Comparison of ENCODE assay signal across 8 cellular contexts in genomic region chr7:74290590-74290950, GRCh38.
DNase-seq lines count a peak whose midpoint lies in the region; TF ChIP-seq lines count a peak whose summit lies in the region.

No MANE protein-coding gene starts in this region.

- peaks cover 54 to 62% (median 58%) of the 10 kb centered on the region in 11 experiments for H4K20me1 ChIP-seq in BLaER1 treated with 17β-estradiol and CSF1 and Interleukin-3, amounts not matched to agents 10 nM and 100 nM
- no peaks in the 10 kb centered on the region for H4K20me1 ChIP-seq in MM.1S (ENCODE audit: insufficient read depth, low read length)

- no peak overlapping the region for H3K27ac Mint-ChIP-seq in nephron progenitor cell

- H3K4me3 ChIP-seq in BLaER1 treated with 17β-estradiol and CSF1 and Interleukin-3, amounts not matched to agents 10 nM and 100 nM: peak overlapping the region; percentile 86 to 100 (median 97)
- H3K4me3 ChIP-seq in MM.1S (ENCODE audit: low read length) (no peak overlapping the region), duodenal mucosa (ENCODE audit: low read depth in 1 of 2, low read length in 2 of 2) (peak overlapping the region; percentile 83)

- H3K9me2 ChIP-seq in MM.1S (replicated peaks; ENCODE audit: insufficient read depth, low read length): no peaks in the 10 kb centered on the region

- peaks cover 65 to 75% (median 72%) of the 10 kb centered on the region in 10 experiments for H3K4me1 ChIP-seq in BLaER1 treated with 17β-estradiol and CSF1 and Interleukin-3, amounts not matched to agents 10 nM and 100 nM
- H3K4me1 ChIP-seq in MM.1S (ENCODE audit: low read length) (peaks cover 5% of the 10 kb centered on the region; the same call in 1 of the 2 replicates), duodenal mucosa (ENCODE audit: control insufficient read depth in 1 of 2, insufficient read depth in 2 of 2, low read length in 2 of 2) (peaks cover 72 to 78% of the 10 kb centered on the region in 2 donors)

- H3K36me3 ChIP-seq in BLaER1 treated with 17β-estradiol and CSF1 and Interleukin-3, amounts not matched to agents 10 nM and 100 nM: peaks cover 0 to 9% (median 1%) of the 10 kb centered on the region in 11 experiments; a peak in 4 of 22 replicates
- H3K36me3 ChIP-seq in MM.1S (replicated peaks; ENCODE audit: insufficient read depth, low read length): no peaks in the 10 kb centered on the region
- H3K36me3 ChIP-seq in duodenal mucosa (ENCODE audit: control insufficient read depth in 1 of 2, insufficient read depth in 2 of 2, low read length in 2 of 2): no peaks in the 10 kb centered on the region

- peaks cover 49% of the 10 kb centered on the region for H3K4me1 Mint-ChIP-seq in nephron progenitor cell

- TF ChIP-seq CTCF in MM.1S (IDR thresholded peaks at IDR 0.05; ENCODE audit: low read length): no peak
- no peak for TF ChIP-seq CTCF in nephron progenitor cell (IDR thresholded peaks at IDR 0.05)

- peak overlapping the region; percentile 82 to 97 (median 93) for H3K9ac ChIP-seq in BLaER1 treated with 17β-estradiol and CSF1 and Interleukin-3, amounts not matched to agents 10 nM and 100 nM
- H3K9ac ChIP-seq in MM.1S (ENCODE audit: low read length) (no peak overlapping the region), duodenal mucosa (ENCODE audit: low read depth in 1 of 2, low read length in 2 of 2) (peak overlapping the region; percentile 68 to 79)

- H3K9me3 ChIP-seq in BLaER1 treated with 17β-estradiol and CSF1 and Interleukin-3, amounts not matched to agents 10 nM and 100 nM (replicated peaks in 1 of 11): no peaks in the 10 kb centered on the region
- H3K9me3 ChIP-seq in MM.1S (replicated peaks; ENCODE audit: insufficient read depth, low read length) (no peaks in the 10 kb centered on the region), duodenal mucosa (ENCODE audit: control insufficient read depth in 1 of 2, low read length in 2 of 2) (no peaks in the 10 kb centered on the region)

- H2AFZ ChIP-seq in MM.1S (ENCODE audit: low read length): no peak overlapping the region

- H3K36me3 Mint-ChIP-seq in nephron progenitor cell (ENCODE audit: low read depth): peaks cover 11% of the 10 kb centered on the region

- no peak for DNase-seq in MM.1S
- DNase-seq in nephron progenitor cell: no peak
- DNase-seq in stimulated activated CD4-positive, alpha-beta T cell treated with anti-CD3 and anti-CD28 coated beads, Interleukin-2, amount 100 ng/mL, for 24 hours: no peak
- DNase-seq in HuH-7.5 (ENCODE audit: low spot score): no peak
- no peak for DNase-seq in SKM-1 (lab: John Stamatoyannopoulos, UW; ENCODE audit: unreplicated experiment)
- DNase-seq in effector CD4-positive, alpha-beta T cell: no peak

- H3K27me3 Mint-ChIP-seq in nephron progenitor cell (ENCODE audit: low read depth, poor library complexity): peaks cover 23% of the 10 kb centered on the region

- peak overlapping the region; percentile 90 to 99 (median 97) for H3K4me2 ChIP-seq in BLaER1 treated with 17β-estradiol and CSF1 and Interleukin-3, amounts not matched to agents 10 nM and 100 nM
- peak overlapping the region; percentile 55; the same call in 1 of the 2 replicates for H3K4me2 ChIP-seq in MM.1S (ENCODE audit: low read depth, low read length)

- peak overlapping the region; percentile 80 for H3K4me3 Mint-ChIP-seq in nephron progenitor cell

- H3K79me2 ChIP-seq in MM.1S (ENCODE audit: low read length): no peaks in the 10 kb centered on the region

- H3K27ac ChIP-seq in BLaER1 treated with 17β-estradiol and CSF1 and Interleukin-3, amounts not matched to agents 10 nM and 100 nM: peak overlapping the region in 10 of 11 experiments; percentile 77 to 94 (median 91); a peak in 18 of 22 replicates
- H3K27ac ChIP-seq in MM.1S (ENCODE audit: low read length) (no peak overlapping the region), duodenal mucosa (ENCODE audit: low read depth, low read length) (no peak overlapping the region)

- peaks cover 2% of the 10 kb centered on the region for H3K9me3 Mint-ChIP-seq in nephron progenitor cell

- H3F3A ChIP-seq in MM.1S (ENCODE audit: insufficient read depth, low read length): no peaks in the 10 kb centered on the region

- no peaks in the 10 kb centered on the region for H3K27me3 ChIP-seq in BLaER1 treated with 17β-estradiol and CSF1 and Interleukin-3, amounts not matched to agents 10 nM and 100 nM
- H3K27me3 ChIP-seq in MM.1S (replicated peaks; ENCODE audit: insufficient read depth, low read length) (peaks cover 38% of the 10 kb centered on the region), duodenal mucosa (ENCODE audit: control insufficient read depth in 1 of 2, insufficient read depth in 2 of 2, low read length in 2 of 2) (no peaks in the 10 kb centered on the region)

Comparison
In these comparisons a context has a peak if more than half of its experiments do, and no peak if none do; other contexts are left out.
1. H3K27ac ChIP-seq: peak in BLaER1 treated with 17β-estradiol and CSF1 and Interleukin-3, amounts not matched to agents 10 nM and 100 nM (10 of 11); none in MM.1S (single experiment) and duodenal mucosa (single experiment).